Comparison of ENCODE assay signal across 9 cellular contexts in the genomic region with DNA sequence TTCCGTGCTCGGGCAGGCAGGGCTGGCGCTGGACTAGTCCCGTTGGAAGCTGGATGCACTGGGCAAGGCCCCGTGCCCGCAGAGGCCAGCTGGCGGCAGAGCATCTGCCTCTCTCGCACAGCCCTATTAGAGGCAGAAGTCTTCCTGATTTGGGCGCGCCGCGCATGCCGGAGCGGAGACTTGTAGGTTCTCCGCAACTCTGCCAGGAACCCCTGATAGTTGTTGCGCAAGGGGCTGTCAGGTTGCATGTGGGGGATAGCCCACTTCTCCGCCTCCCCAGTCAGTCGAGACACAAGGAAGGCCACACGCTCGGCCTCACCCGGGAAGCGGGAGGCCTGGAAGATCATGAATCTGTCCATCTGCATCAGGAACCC. TPM values are rescaled to one million over a fixed set of nuclear protein-coding genes. Genes with fewer than 3 reads are reported as not detected.
DNase-seq lines count a peak whose midpoint lies in the region; ATAC-seq and TF ChIP-seq lines count a peak whose summit lies in the region.
"Had no signal": no experiment of that assay in that cellular context is flagged by ENCODE, and none has a peak within 500 bp of the region (broad histone marks: within the 10 kb centered on the region; RNA-seq: fewer than 3 reads in every experiment).

No MANE protein-coding gene starts in this region.

- no peak for DNase-seq in CD4-positive, CD25-positive, alpha-beta regulatory T cell
- DNase-seq in neuronal stem cell (ENCODE audit: low spot score) (no peak), RPMI8226 (no peak), NCI-H2196 (lab: John Stamatoyannopoulos, UW; ENCODE audit: unreplicated experiment) (no peak)
- DNase-seq: OCI-M1 had no signal

- H3K4me1 ChIP-seq in CD4-positive, CD25-positive, alpha-beta regulatory T cell (ENCODE audit: control insufficient read depth, insufficient read depth, low read length, poor library complexity, severe bottlenecking) = peaks cover 13% of the 10 kb centered on the region
- H3K4me1 ChIP-seq in Loucy (ENCODE audit: insufficient read depth, low read length, poor library complexity, severe bottlenecking) = peaks cover 48% of the 10 kb centered on the region
- H3K4me1 ChIP-seq in neuronal stem cell (ENCODE audit: control insufficient read depth in 2 of 2, insufficient read depth in 1 of 2, low read depth in 1 of 2, low read length in 2 of 2) = peaks cover 4 to 21% of the 10 kb centered on the region in 2 donors

- intact Hi-C loops in dendritic cell treated with granulocyte-macrophage colony-stimulating factor and Interleukin-4, amounts not matched to agents 40 ng/mL and 50 ng/mL, for 4 days (cut with micrococcal nuclease) = no loop called here

- peak overlapping the region; percentile 94 for H2BK120ac ChIP-seq in neuronal stem cell (ENCODE audit: low read depth, low read length)

- no peak overlapping the region for H2BK12ac ChIP-seq in neuronal stem cell (ENCODE audit: low read length)

- peak overlapping the region; percentile 92 for H3K14ac ChIP-seq in neuronal stem cell (ENCODE audit: low read length)

- H3K9me3 Mint-ChIP-seq in CD4-positive, CD25-positive, alpha-beta regulatory T cell = peaks cover 0 to 4% (median 0%) of the 10 kb centered on the region in 7 donors
- H3K9me3 Mint-ChIP-seq in dendritic cell treated with granulocyte-macrophage colony-stimulating factor and Interleukin-4, amounts not matched to agents 40 ng/mL and 50 ng/mL, for 4 days = peaks cover 17% of the 10 kb centered on the region

- peaks cover 14% of the 10 kb centered on the region for H3K27me3 Mint-ChIP-seq in CD4-positive, CD25-positive, alpha-beta regulatory T cell
- H3K27me3 Mint-ChIP-seq in dendritic cell treated with granulocyte-macrophage colony-stimulating factor and Interleukin-4, amounts not matched to agents 40 ng/mL and 50 ng/mL, for 4 days = peaks cover 3% of the 10 kb centered on the region

- peaks cover 16% of the 10 kb centered on the region for H3K79me1 ChIP-seq in neuronal stem cell (ENCODE audit: low read depth, low read length)

- H3K27ac ChIP-seq in CD4-positive, CD25-positive, alpha-beta regulatory T cell (ENCODE audit: insufficient read depth, low read length, poor library complexity, severe bottlenecking) = no peak overlapping the region
- no peak overlapping the region for H3K27ac ChIP-seq in neuronal stem cell (replicated peaks; ENCODE audit: low read length)

- H3K9me2 ChIP-seq in Loucy (replicated peaks; ENCODE audit: low read depth, low read length) = no peaks in the 10 kb centered on the region

- H3K4ac ChIP-seq in neuronal stem cell (ENCODE audit: low read length) = no peak overlapping the region

- H3K36me3 Mint-ChIP-seq in CD4-positive, CD25-positive, alpha-beta regulatory T cell = peaks cover 9% of the 10 kb centered on the region
- peaks cover 22% of the 10 kb centered on the region for H3K36me3 Mint-ChIP-seq in dendritic cell treated with granulocyte-macrophage colony-stimulating factor and Interleukin-4, amounts not matched to agents 40 ng/mL and 50 ng/mL, for 4 days (ENCODE audit: low read depth)

- no CpG with 5 or more reads among the region's 22 CpGs for WGBS in neuronal stem cell (ENCODE audit: extremely low coverage in 2 of 2, insufficient read length in 2 of 2, insufficient replicate concordance in 1 of 2), 2 donors

- ATAC-seq in CD4-positive, CD25-positive, alpha-beta regulatory T cell (ENCODE audit: low read depth in 2 of 2) = no peak
- ATAC-seq in HG02852 (IDR thresholded peaks at IDR 0.05; ENCODE audit: unreplicated experiment) (no peak), HG02840 (IDR thresholded peaks at IDR 0.05; ENCODE audit: low FRiP score, unreplicated experiment) (no peak)

- no peak overlapping the region for H4K91ac ChIP-seq in neuronal stem cell (ENCODE audit: low read depth, low read length, poor library complexity)

- peak overlapping the region; percentile 52 for H3K23ac ChIP-seq in neuronal stem cell (ENCODE audit: low read depth, low read length, poor library complexity)

- H3K4me3 ChIP-seq in CD4-positive, CD25-positive, alpha-beta regulatory T cell (ENCODE audit: low read depth, low read length) = no peak overlapping the region
- H3K4me3 ChIP-seq in Loucy (ENCODE audit: low read length, poor library complexity, severe bottlenecking) (peak overlapping the region; percentile 76), neuronal stem cell (ENCODE audit: low read length in 2 of 2) (peak overlapping the region; percentile 12 to 69)

- peak overlapping the region; percentile 62 for H2BK5ac ChIP-seq in neuronal stem cell (ENCODE audit: low read length)

- TF ChIP-seq CTCF in Loucy (conservative IDR thresholded peaks at IDR 0.05; ENCODE audit: low read length) = no peak

- H3K36me3 ChIP-seq in CD4-positive, CD25-positive, alpha-beta regulatory T cell (ENCODE audit: control insufficient read depth, insufficient read depth, low read length) = no peaks in the 10 kb centered on the region
- H3K36me3 ChIP-seq in Loucy (ENCODE audit: insufficient read depth, low read length) = no peaks in the 10 kb centered on the region
- H3K36me3 ChIP-seq in neuronal stem cell (replicated peaks in 1 of 2; ENCODE audit: control insufficient read depth in 2 of 2, insufficient read depth in 2 of 2, low read length in 2 of 2) = peaks cover 33 to 52% of the 10 kb centered on the region in 2 donors

- peak overlapping the region; percentile 40 for H2BK15ac ChIP-seq in neuronal stem cell (ENCODE audit: low read length)

- peak overlapping the region; percentile 63 to 87 (median 79) for H3K4me3 Mint-ChIP-seq in CD4-positive, CD25-positive, alpha-beta regulatory T cell
- peak overlapping the region; percentile 78 for H3K4me3 Mint-ChIP-seq in dendritic cell treated with granulocyte-macrophage colony-stimulating factor and Interleukin-4, amounts not matched to agents 40 ng/mL and 50 ng/mL, for 4 days

- H3K18ac ChIP-seq in neuronal stem cell (ENCODE audit: low read length) = no peak overlapping the region

- H4K20me1 ChIP-seq in Loucy (ENCODE audit: insufficient read depth, low read length, poor library complexity, severe bottlenecking) = peaks cover 8% of the 10 kb centered on the region

- H4K8ac ChIP-seq in neuronal stem cell (ENCODE audit: low read depth, low read length) = peak overlapping the region; percentile 29

- H2AK5ac ChIP-seq in neuronal stem cell (ENCODE audit: low read depth, low read length) = peak overlapping the region; percentile 99

- peaks cover 9% of the 10 kb centered on the region; the same call in 1 of the 2 replicates for H3F3A ChIP-seq in Loucy (ENCODE audit: low read depth)

- peaks cover 5 to 48% (median 18%) of the 10 kb centered on the region in 4 donors for H3K4me1 Mint-ChIP-seq in CD4-positive, CD25-positive, alpha-beta regulatory T cell
- peaks cover 31% of the 10 kb centered on the region for H3K4me1 Mint-ChIP-seq in dendritic cell treated with granulocyte-macrophage colony-stimulating factor and Interleukin-4, amounts not matched to agents 40 ng/mL and 50 ng/mL, for 4 days (ENCODE audit: low read depth)

- H3K79me2 ChIP-seq in Loucy (ENCODE audit: insufficient read depth, low read length) = peaks cover 43% of the 10 kb centered on the region

- H2AFZ ChIP-seq in Loucy (ENCODE audit: low read length) = no peak overlapping the region
- no peak overlapping the region for H2AFZ ChIP-seq in neuronal stem cell (ENCODE audit: low read length)

- H3K9me3 ChIP-seq in CD4-positive, CD25-positive, alpha-beta regulatory T cell (ENCODE audit: control insufficient read depth in 2 of 2, low read length in 2 of 2) = no peaks in the 10 kb centered on the region
- H3K9me3 ChIP-seq in Loucy (ENCODE audit: insufficient read depth, low read depth, low read length) (no peaks in the 10 kb centered on the region), neuronal stem cell (replicated peaks in 1 of 2; ENCODE audit: control insufficient read depth in 2 of 2, insufficient read depth in 1 of 2, low read depth in 1 of 2, low read length in 2 of 2) (peaks cover 13 to 21% of the 10 kb centered on the region in 2 donors)

- H3K27me3 ChIP-seq in CD4-positive, CD25-positive, alpha-beta regulatory T cell (ENCODE audit: control insufficient read depth, insufficient read depth, low read length) = no peaks in the 10 kb centered on the region
- no peaks in the 10 kb centered on the region for H3K27me3 ChIP-seq in Loucy (ENCODE audit: insufficient read depth, low read length, poor library complexity, severe bottlenecking)
- no peaks in the 10 kb centered on the region for H3K27me3 ChIP-seq in neuronal stem cell (ENCODE audit: control insufficient read depth in 3 of 3, insufficient read depth in 3 of 3, low read depth in 1 of 3, low read length in 3 of 3)

- H3K27ac Mint-ChIP-seq in CD4-positive, CD25-positive, alpha-beta regulatory T cell = peak overlapping the region; percentile 46 to 77 (median 58)
- H3K27ac Mint-ChIP-seq in dendritic cell treated with granulocyte-macrophage colony-stimulating factor and Interleukin-4, amounts not matched to agents 40 ng/mL and 50 ng/mL, for 4 days = peak overlapping the region; percentile 77

- H3K9ac ChIP-seq in Loucy (ENCODE audit: low read depth, low read length, poor library complexity, severe bottlenecking) (peak overlapping the region; percentile 78), neuronal stem cell (ENCODE audit: low read depth, low read length, poor library complexity) (no peak overlapping the region)

- H3K4me2 ChIP-seq in Loucy (ENCODE audit: low read depth, low read length, poor library complexity, severe bottlenecking) = peak overlapping the region; percentile 89
- peak overlapping the region; percentile 84 for H3K4me2 ChIP-seq in neuronal stem cell (ENCODE audit: insufficient read depth, low read length, poor library complexity, severe bottlenecking)

RNA-seq across cellular contexts. Expression of a gene that starts 1.2 kb away (rescaled TPM):
- 8.8 TPM for total RNA-seq in CD4-positive, CD25-positive, alpha-beta regulatory T cell
- polyA plus RNA-seq in CD4-positive, CD25-positive, alpha-beta regulatory T cell = 1 to 10 TPM; 2.1 to 4.9 (median 3.6) TPM
- polyA plus RNA-seq in neuronal stem cell (2013, experiment 1 of 2) = 19.8 TPM
- 20.4 TPM for polyA plus RNA-seq in neuronal stem cell (2013, experiment 2 of 2)
